8 cellular contexts compared by ENCODE assay signal in the genomic region with DNA sequence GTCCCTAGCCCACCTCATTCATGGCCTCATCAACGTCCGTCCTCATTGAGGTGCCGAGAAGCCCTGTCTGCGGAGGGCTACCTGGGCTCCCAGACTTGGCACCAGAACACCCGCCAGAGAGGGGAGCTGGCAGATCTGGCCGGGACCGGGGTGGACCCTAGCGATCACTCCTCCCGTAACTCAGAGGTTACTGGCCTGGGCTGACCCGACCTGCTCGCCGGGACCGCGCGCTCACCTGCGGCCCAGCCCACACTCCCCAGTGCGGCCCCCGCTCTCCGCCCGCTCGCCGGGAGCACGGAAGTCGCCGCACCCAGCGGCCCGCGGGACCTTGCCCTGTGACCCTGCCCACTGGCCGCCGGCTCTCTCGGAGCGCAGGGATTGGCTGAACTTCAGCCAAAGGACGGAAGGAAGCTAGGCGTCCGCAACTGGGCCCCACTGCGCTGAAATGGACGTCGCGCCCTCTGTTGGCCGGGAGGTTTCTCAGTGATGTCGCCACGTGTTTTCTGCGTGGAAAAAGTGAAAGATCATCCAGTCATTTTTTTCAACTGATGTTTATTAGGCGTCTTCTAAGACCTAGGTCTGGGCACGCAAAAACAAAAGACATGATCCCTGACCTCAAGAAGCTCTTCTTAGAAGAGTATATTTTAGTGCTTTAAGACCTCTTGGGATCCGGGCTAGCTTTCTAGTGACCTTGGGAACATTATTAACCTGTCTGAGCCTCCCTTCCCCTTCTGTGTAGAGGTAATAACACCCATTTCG. TPM values are rescaled to one million over a fixed set of nuclear protein-coding genes. Genes with fewer than 3 reads are reported as not detected.
DNase-seq lines count a peak whose midpoint lies in the region; ATAC-seq and TF ChIP-seq lines count a peak whose summit lies in the region.

Gene SMIM12, minus strand, starts transcription at position 308 of the 759 bp plus-strand sequence. CDS start 3,772 bp downstream, outside the sequence.

- peaks cover 29% of the 10 kb centered on the region for H3K4me1 Mint-ChIP-seq in chondrocyte (ENCODE audit: low read depth)

- peak; percentile 95 for TF ChIP-seq CTCF in chondrocyte (IDR thresholded peaks at IDR 0.05)
- TF ChIP-seq CTCF in kidney epithelial cell (IDR thresholded peaks at IDR 0.05; ENCODE audit: insufficient read depth, low read length, poor library complexity, severe bottlenecking), result peak; percentile 88

- H3K27me3 ChIP-seq in kidney epithelial cell (ENCODE audit: control insufficient read depth, insufficient read depth, low read length), result peaks cover 2% of the 10 kb centered on the region

- H3K9me3 Mint-ChIP-seq in chondrocyte (ENCODE audit: low read depth), result no peaks in the 10 kb centered on the region

- peaks cover 2% of the 10 kb centered on the region for H3K36me3 Mint-ChIP-seq in chondrocyte (ENCODE audit: low read depth)

- H3K4me3 ChIP-seq in kidney epithelial cell (ENCODE audit: low read depth, low read length), result peak within 1 kb of the TSS; percentile 100

- H3K27me3 Mint-ChIP-seq in chondrocyte (ENCODE audit: low read depth), result peaks cover 9% of the 10 kb centered on the region

- ATAC-seq in GM19043 (IDR thresholded peaks at IDR 0.05; ENCODE audit: low read depth, unreplicated experiment), result peak; percentile 99
- peak; percentile 82 for ATAC-seq in HG03378 (IDR thresholded peaks at IDR 0.05; ENCODE audit: unreplicated experiment)

- peak within 1 kb of the TSS; percentile 95 for H3K27ac Mint-ChIP-seq in chondrocyte (ENCODE audit: unreplicated experiment)

- DNase-seq in AML-193 (lab: John Stamatoyannopoulos, UW), result peak; percentile 87 to 92
- peak; percentile 90 for DNase-seq in NCI-H460 (ENCODE audit: extremely low read depth, low read depth)
- peak; percentile 87 to 93 for DNase-seq in activated CD4-positive, alpha-beta T cell treated with anti-CD3 and anti-CD28 coated beads for 24 hours (ENCODE audit: low read depth in 2 of 2)
- no peak for DNase-seq in chondrocyte (ENCODE audit: low spot score)
- DNase-seq in kidney epithelial cell (ENCODE audit: low read depth), result peak; percentile 71
- peak; percentile 87 to 89 for DNase-seq in stimulated activated CD4-positive, alpha-beta T cell treated with anti-CD3 and anti-CD28 coated beads, Interleukin-15, amount 100 ng/mL, for 48 hours (ENCODE audit: low read depth in 2 of 2)

- peak within 1 kb of the TSS; percentile 99 for H3K4me3 Mint-ChIP-seq in chondrocyte (ENCODE audit: unreplicated experiment)

- peaks cover 1% of the 10 kb centered on the region for H3K36me3 ChIP-seq in kidney epithelial cell (ENCODE audit: control insufficient read depth, insufficient read depth, low read length)

RNA-seq across cellular contexts. Expression of gene SMIM12, which starts in this region (rescaled TPM):
- 19.0 and 19.2 TPM in 2 replicates for total RNA-seq in NCI-H460 (2014; rRNA removed; shearing (Covaris generic))
- 9.2 and 19.7 TPM in 2 replicates for polyA plus RNA-seq in NCI-H460 (2014; cell fraction: nucleus; rRNA removed)
- total RNA-seq in chondrocyte (39.6 to 41.4 TPM (median 40.6 TPM) in 3 replicates), kidney epithelial cell (37.1 and 45.2 TPM in 2 replicates)
